In the genomic region with DNA sequence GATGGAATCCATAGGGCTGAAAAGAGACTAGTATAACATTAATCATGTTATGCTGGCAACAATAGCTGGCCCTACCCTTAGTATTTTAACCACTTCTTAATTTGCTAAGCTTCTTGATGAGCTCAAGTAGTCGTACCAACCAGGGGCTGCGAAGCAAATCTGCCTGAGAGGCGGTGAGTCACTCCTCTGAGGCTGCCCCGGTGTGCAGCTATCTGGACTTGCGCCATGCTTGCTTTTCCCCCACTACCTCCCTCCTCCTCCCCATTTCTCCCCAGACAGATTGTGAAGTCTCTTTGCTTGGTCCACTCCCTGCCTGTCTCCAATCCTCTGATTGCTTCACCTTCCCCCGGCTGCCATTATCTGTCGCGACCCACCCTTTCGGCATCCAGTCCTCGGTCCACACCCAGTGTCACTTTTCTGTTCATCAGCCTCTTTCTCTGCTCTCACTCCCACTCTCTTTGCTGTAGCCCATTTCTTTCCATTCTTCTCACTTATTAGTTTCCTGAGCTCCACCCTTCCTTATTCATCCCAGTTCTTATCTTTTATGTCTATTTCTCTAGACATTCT, we compare ENCODE assay signal across 12 cellular contexts. TPM values are rescaled to one million over a fixed set of nuclear protein-coding genes. Genes with fewer than 3 reads are reported as not detected.
A peak's percentile ranks its signal among the peaks of the same experiment; 100 is the strongest.
DNase-seq lines count a peak whose midpoint lies in the region; ATAC-seq and TF ChIP-seq lines count a peak whose summit lies in the region.
"Had no signal": no experiment of that assay in that cellular context is flagged by ENCODE, and none has a peak within 500 bp of the region (broad histone marks: within the 10 kb centered on the region; RNA-seq: fewer than 3 reads in every experiment).

No MANE protein-coding gene starts in this region.

- ATAC-seq in SK-N-SH treated with all-trans-retinoic acid at 6 μM for 48 hours (peak; percentile 91), GM18907 (IDR thresholded peaks at IDR 0.05; ENCODE audit: unreplicated experiment) (no peak), HG03159 (IDR thresholded peaks at IDR 0.05; ENCODE audit: unreplicated experiment) (no peak)

- DNase-seq in HCEC 1CT (peak; percentile 65), fibroblast of the conjunctiva (ENCODE audit: low read depth) (peak; percentile 68), renal cortical epithelial cell (ENCODE audit: low read depth) (peak; percentile 86), glutamatergic neuron (no peak)
- DNase-seq in T-helper 2 cell treated with Interferon-gamma antibody and Interleukin-4, amounts not matched to agents 5 μg/mL and 100 μg/mL, for 36 hours (ENCODE audit: low spot score): no peak
- DNase-seq: DND-41, NCI-H748 treated with DMSO at 0.1 percent for 48 hours, T-helper 9 cell had no signal

- H3K36me3 Mint-ChIP-seq in T-helper 2 cell treated with Interferon-gamma antibody and Interleukin-4, amounts not matched to agents 5 μg/mL and 100 μg/mL, for 36 hours (ENCODE audit: low read depth): no peaks in the 10 kb centered on the region
- H3K36me3 Mint-ChIP-seq in glutamatergic neuron (ENCODE audit: unreplicated experiment): peaks cover 31% of the 10 kb centered on the region

- no peak for TF ChIP-seq CTCF in glutamatergic neuron (IDR thresholded peaks at IDR 0.05; ENCODE audit: partially characterized antibody, unreplicated experiment)

- H3K27ac Mint-ChIP-seq in T-helper 2 cell treated with Interferon-gamma antibody and Interleukin-4, amounts not matched to agents 5 μg/mL and 100 μg/mL, for 36 hours: no peak overlapping the region
- H3K27ac Mint-ChIP-seq in glutamatergic neuron (ENCODE audit: unreplicated experiment): no peak overlapping the region
- H3K27ac Mint-ChIP-seq: stimulated activated naive CD8-positive, alpha-beta T cell treated with anti-CD3 and anti-CD28 coated beads, Interleukin-15, Interleukin-2, amounts not matched to agents 100 ng/mL and 50 ng/mL, for 24 hours had no signal

- peaks cover 3% of the 10 kb centered on the region for H3K9me3 Mint-ChIP-seq in T-helper 2 cell treated with Interferon-gamma antibody and Interleukin-4, amounts not matched to agents 5 μg/mL and 100 μg/mL, for 36 hours
- H3K9me3 Mint-ChIP-seq in glutamatergic neuron (ENCODE audit: unreplicated experiment): peaks cover 7% of the 10 kb centered on the region

- no peaks in the 10 kb centered on the region for H3K4me1 Mint-ChIP-seq in T-helper 2 cell treated with Interferon-gamma antibody and Interleukin-4, amounts not matched to agents 5 μg/mL and 100 μg/mL, for 36 hours (ENCODE audit: low read depth)
- no peaks in the 10 kb centered on the region for H3K4me1 Mint-ChIP-seq in glutamatergic neuron (ENCODE audit: low read depth, unreplicated experiment)

- no peak overlapping the region for H3K4me3 Mint-ChIP-seq in T-helper 2 cell treated with Interferon-gamma antibody and Interleukin-4, amounts not matched to agents 5 μg/mL and 100 μg/mL, for 36 hours
- H3K4me3 Mint-ChIP-seq in glutamatergic neuron (ENCODE audit: unreplicated experiment): no peak overlapping the region
- H3K4me3 Mint-ChIP-seq: stimulated activated naive CD8-positive, alpha-beta T cell treated with anti-CD3 and anti-CD28 coated beads, Interleukin-15, Interleukin-2, amounts not matched to agents 100 ng/mL and 50 ng/mL, for 24 hours had no signal

- peaks cover 9% of the 10 kb centered on the region for H3K27me3 Mint-ChIP-seq in T-helper 2 cell treated with Interferon-gamma antibody and Interleukin-4, amounts not matched to agents 5 μg/mL and 100 μg/mL, for 36 hours (ENCODE audit: low read depth)
- no peaks in the 10 kb centered on the region for H3K27me3 Mint-ChIP-seq in glutamatergic neuron (ENCODE audit: unreplicated experiment)

TF ChIP-seq in SK-N-SH treated with all-trans-retinoic acid at 6 μM for 48 hours, 23 proteins besides CTCF, POLR2A, EP300 and RAD21:
- TF ChIP-seq, protein P1, sequence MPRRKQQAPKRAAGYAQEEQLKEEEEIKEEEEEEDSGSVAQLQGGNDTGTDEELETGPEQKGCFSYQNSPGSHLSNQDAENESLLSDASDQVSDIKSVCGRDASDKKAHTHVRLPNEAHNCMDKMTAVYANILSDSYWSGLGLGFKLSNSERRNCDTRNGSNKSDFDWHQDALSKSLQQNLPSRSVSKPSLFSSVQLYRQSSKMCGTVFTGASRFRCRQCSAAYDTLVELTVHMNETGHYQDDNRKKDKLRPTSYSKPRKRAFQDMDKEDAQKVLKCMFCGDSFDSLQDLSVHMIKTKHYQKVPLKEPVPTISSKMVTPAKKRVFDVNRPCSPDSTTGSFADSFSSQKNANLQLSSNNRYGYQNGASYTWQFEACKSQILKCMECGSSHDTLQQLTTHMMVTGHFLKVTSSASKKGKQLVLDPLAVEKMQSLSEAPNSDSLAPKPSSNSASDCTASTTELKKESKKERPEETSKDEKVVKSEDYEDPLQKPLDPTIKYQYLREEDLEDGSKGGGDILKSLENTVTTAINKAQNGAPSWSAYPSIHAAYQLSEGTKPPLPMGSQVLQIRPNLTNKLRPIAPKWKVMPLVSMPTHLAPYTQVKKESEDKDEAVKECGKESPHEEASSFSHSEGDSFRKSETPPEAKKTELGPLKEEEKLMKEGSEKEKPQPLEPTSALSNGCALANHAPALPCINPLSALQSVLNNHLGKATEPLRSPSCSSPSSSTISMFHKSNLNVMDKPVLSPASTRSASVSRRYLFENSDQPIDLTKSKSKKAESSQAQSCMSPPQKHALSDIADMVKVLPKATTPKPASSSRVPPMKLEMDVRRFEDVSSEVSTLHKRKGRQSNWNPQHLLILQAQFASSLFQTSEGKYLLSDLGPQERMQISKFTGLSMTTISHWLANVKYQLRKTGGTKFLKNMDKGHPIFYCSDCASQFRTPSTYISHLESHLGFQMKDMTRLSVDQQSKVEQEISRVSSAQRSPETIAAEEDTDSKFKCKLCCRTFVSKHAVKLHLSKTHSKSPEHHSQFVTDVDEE (CRISPR knock-in tag; IDR thresholded peaks at IDR 0.05): no peak
- TF ChIP-seq CSDC2 (CRISPR knock-in tag; IDR thresholded peaks at IDR 0.05) (no peak), ZNF8 (CRISPR knock-in tag; IDR thresholded peaks at IDR 0.05) (no peak), TCF4 (CRISPR knock-in tag; IDR thresholded peaks at IDR 0.05; ENCODE audit: borderline replicate concordance) (no peak), PPARA (CRISPR knock-in tag; IDR thresholded peaks at IDR 0.05; ENCODE audit: borderline replicate concordance) (no peak), ISL1 (CRISPR knock-in tag; IDR thresholded peaks at IDR 0.05) (no peak), ARNTL (CRISPR knock-in tag; IDR thresholded peaks at IDR 0.05; ENCODE audit: borderline replicate concordance, low read depth) (no peak), TOX (CRISPR knock-in tag; IDR thresholded peaks at IDR 0.05; ENCODE audit: borderline replicate concordance) (no peak), BACH2 (CRISPR knock-in tag; IDR thresholded peaks at IDR 0.05; ENCODE audit: borderline replicate concordance) (no peak)
- TF ChIP-seq, protein P2, sequence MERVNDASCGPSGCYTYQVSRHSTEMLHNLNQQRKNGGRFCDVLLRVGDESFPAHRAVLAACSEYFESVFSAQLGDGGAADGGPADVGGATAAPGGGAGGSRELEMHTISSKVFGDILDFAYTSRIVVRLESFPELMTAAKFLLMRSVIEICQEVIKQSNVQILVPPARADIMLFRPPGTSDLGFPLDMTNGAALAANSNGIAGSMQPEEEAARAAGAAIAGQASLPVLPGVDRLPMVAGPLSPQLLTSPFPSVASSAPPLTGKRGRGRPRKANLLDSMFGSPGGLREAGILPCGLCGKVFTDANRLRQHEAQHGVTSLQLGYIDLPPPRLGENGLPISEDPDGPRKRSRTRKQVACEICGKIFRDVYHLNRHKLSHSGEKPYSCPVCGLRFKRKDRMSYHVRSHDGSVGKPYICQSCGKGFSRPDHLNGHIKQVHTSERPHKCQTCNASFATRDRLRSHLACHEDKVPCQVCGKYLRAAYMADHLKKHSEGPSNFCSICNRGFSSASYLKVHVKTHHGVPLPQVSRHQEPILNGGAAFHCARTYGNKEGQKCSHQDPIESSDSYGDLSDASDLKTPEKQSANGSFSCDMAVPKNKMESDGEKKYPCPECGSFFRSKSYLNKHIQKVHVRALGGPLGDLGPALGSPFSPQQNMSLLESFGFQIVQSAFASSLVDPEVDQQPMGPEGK (CRISPR knock-in tag; IDR thresholded peaks at IDR 0.05; ENCODE audit: borderline replicate concordance): no peak
- TF ChIP-seq, protein P3, sequence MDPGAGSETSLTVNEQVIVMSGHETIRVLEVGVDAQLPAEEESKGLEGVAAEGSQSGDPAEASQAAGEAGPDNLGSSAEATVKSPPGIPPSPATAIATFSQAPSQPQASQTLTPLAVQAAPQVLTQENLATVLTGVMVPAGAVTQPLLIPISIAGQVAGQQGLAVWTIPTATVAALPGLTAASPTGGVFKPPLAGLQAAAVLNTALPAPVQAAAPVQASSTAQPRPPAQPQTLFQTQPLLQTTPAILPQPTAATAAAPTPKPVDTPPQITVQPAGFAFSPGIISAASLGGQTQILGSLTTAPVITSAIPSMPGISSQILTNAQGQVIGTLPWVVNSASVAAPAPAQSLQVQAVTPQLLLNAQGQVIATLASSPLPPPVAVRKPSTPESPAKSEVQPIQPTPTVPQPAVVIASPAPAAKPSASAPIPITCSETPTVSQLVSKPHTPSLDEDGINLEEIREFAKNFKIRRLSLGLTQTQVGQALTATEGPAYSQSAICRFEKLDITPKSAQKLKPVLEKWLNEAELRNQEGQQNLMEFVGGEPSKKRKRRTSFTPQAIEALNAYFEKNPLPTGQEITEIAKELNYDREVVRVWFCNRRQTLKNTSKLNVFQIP (CRISPR knock-in tag; IDR thresholded peaks at IDR 0.05; ENCODE audit: borderline replicate concordance, low read depth): no peak

RNA-seq across cellular contexts. Expression of gene DUT, which starts 42.7 kb away (rescaled TPM):
- total RNA-seq in renal cortical epithelial cell: 48.2 and 61.3 TPM in 2 replicates
- total RNA-seq in glutamatergic neuron (ENCODE audit: unreplicated experiment): 34.3 TPM

Comparison
In these comparisons a context has a peak if more than half of its experiments do, and no peak if none do; other contexts are left out.
1. DNase-seq: peak in HCEC 1CT (single experiment), fibroblast of the conjunctiva (single experiment) and renal cortical epithelial cell (single experiment); none in T-helper 2 cell treated with Interferon-gamma antibody and Interleukin-4, amounts not matched to agents 5 μg/mL and 100 μg/mL, for 36 hours (single experiment) and glutamatergic neuron (single experiment).